Comparison of ENCODE assay signal across 8 cellular contexts in genomic region chr17:48816774-48817590, GRCh38. TPM values are rescaled to one million over a fixed set of nuclear protein-coding genes. Genes with fewer than 3 reads are reported as not detected.
DNase-seq lines count a peak whose midpoint lies in the region; ATAC-seq, FAIRE-seq and TF ChIP-seq lines count a peak whose summit lies in the region.

TTLL6 (minus strand) TSS chr17:48817229; CDS start chr17:48817072, 157 bp downstream.

- no peak within 1 kb of the TSS for H3K27ac Mint-ChIP-seq in activated T-helper 1 cell treated with anti-CD3 and anti-CD28 coated beads, Interleukin-12 subunit alpha, Interleukin-12 subunit beta, Interleukin-2, Interleukin-4 antibody, amounts not matched to agents 30 ng/mL and 10 ng/mL and 1 ng/mL, durations not matched to agents 14 hours and 24 hours and 36 hours
- H3K27ac Mint-ChIP-seq in natural killer cell, result peak within 1 kb of the TSS in 1 of 2 donors; percentile 53
- H3K27ac Mint-ChIP-seq in stimulated activated naive B cell treated with anti-CD40 and anti-IgM and Interleukin-4, amounts not matched to agents 10 μg/mL and 1 μg/mL and 100 μg/mL, for 72 hours, result no peak within 1 kb of the TSS

- H3K9me3 ChIP-seq in Panc1 (ENCODE audit: control insufficient read depth, insufficient read depth, low read depth, low read length), result no peaks in the 10 kb centered on the region

- TF ChIP-seq RAD21 in Ishikawa (IDR thresholded peaks at IDR 0.05; ENCODE audit: low read depth), result no peak

- CTCF ChIA-PET in Panc1 (lab: Charles Lee), result interaction anchor here (0.6 to 8.9 kb wide), 4 partner anchors 13 to 136 kb away, joined by 3 to 111 read pairs (median 6); no protein-coding TSS in a partner anchor

- TF ChIP-seq EP300 in Ishikawa (IDR thresholded peaks at IDR 0.05; ENCODE audit: borderline replicate concordance), result no peak

- peaks cover 8% of the 10 kb centered on the region; the same call in 1 of the 2 replicates for H3K27me3 ChIP-seq in Panc1 (ENCODE audit: control insufficient read depth, insufficient read depth, low read length)

- peaks cover 18% of the 10 kb centered on the region for H3K4me1 Mint-ChIP-seq in activated T-helper 1 cell treated with anti-CD3 and anti-CD28 coated beads, Interleukin-12 subunit alpha, Interleukin-12 subunit beta, Interleukin-2, Interleukin-4 antibody, amounts not matched to agents 30 ng/mL and 10 ng/mL and 1 ng/mL, durations not matched to agents 14 hours and 24 hours and 36 hours (ENCODE audit: low read depth)
- peaks cover 10% of the 10 kb centered on the region in 2 donors for H3K4me1 Mint-ChIP-seq in natural killer cell
- H3K4me1 Mint-ChIP-seq in stimulated activated naive B cell treated with anti-CD40 and anti-IgM and Interleukin-4, amounts not matched to agents 10 μg/mL and 1 μg/mL and 100 μg/mL, for 72 hours, result peaks cover 13 to 21% of the 10 kb centered on the region in 2 donors

- no peaks in the 10 kb centered on the region for H3K36me3 Mint-ChIP-seq in activated T-helper 1 cell treated with anti-CD3 and anti-CD28 coated beads, Interleukin-12 subunit alpha, Interleukin-12 subunit beta, Interleukin-2, Interleukin-4 antibody, amounts not matched to agents 30 ng/mL and 10 ng/mL and 1 ng/mL, durations not matched to agents 14 hours and 24 hours and 36 hours (ENCODE audit: low read depth)
- H3K36me3 Mint-ChIP-seq in natural killer cell, result no peaks in the 10 kb centered on the region
- H3K36me3 Mint-ChIP-seq in stimulated activated naive B cell treated with anti-CD40 and anti-IgM and Interleukin-4, amounts not matched to agents 10 μg/mL and 1 μg/mL and 100 μg/mL, for 72 hours, result no peaks in the 10 kb centered on the region

- peaks cover 16% of the 10 kb centered on the region for H3K4me1 ChIP-seq in Panc1 (ENCODE audit: control insufficient read depth, insufficient read depth, low read length)

- TF ChIP-seq CTCF in Panc1 (IDR thresholded peaks at IDR 0.05) (no peak), natural killer cell (IDR thresholded peaks at IDR 0.05) (no peak)

- no peaks in the 10 kb centered on the region for H3K9me3 Mint-ChIP-seq in activated T-helper 1 cell treated with anti-CD3 and anti-CD28 coated beads, Interleukin-12 subunit alpha, Interleukin-12 subunit beta, Interleukin-2, Interleukin-4 antibody, amounts not matched to agents 30 ng/mL and 10 ng/mL and 1 ng/mL, durations not matched to agents 14 hours and 24 hours and 36 hours
- H3K9me3 Mint-ChIP-seq in natural killer cell, result no peaks in the 10 kb centered on the region
- H3K9me3 Mint-ChIP-seq in stimulated activated naive B cell treated with anti-CD40 and anti-IgM and Interleukin-4, amounts not matched to agents 10 μg/mL and 1 μg/mL and 100 μg/mL, for 72 hours, result no peaks in the 10 kb centered on the region

- intact Hi-C loops in Panc1 (cut with micrococcal nuclease; ENCODE audit: unreplicated experiment), result no loop called here
- intact Hi-C loops in activated T-helper 1 cell treated with anti-CD3 and anti-CD28 coated beads, Interleukin-12 subunit alpha, Interleukin-12 subunit beta, Interleukin-2, Interleukin-4 antibody, amounts not matched to agents 30 ng/mL and 10 ng/mL and 1 ng/mL, durations not matched to agents 14 hours and 24 hours and 36 hours (cut with micrococcal nuclease), result loop anchor here (1.0 kb wide), 2 partner anchors 14 to 24 kb away; partner anchors contain the start of gene CALCOCO2
- intact Hi-C loops in natural killer cell (cut with micrococcal nuclease), result loop anchor here (2.0 kb wide), 1 partner anchor 14 kb away; the partner anchor contains the start of gene CALCOCO2

- POLR2A ChIA-PET in Panc1 (lab: Charles Lee), result interaction anchor here (0.6 kb wide), 2 partner anchors 17 to 65 kb away, joined by 8 to 11 read pairs; no protein-coding TSS in a partner anchor

- peak within 1 kb of the TSS; percentile 81 for H3K4me3 Mint-ChIP-seq in activated T-helper 1 cell treated with anti-CD3 and anti-CD28 coated beads, Interleukin-12 subunit alpha, Interleukin-12 subunit beta, Interleukin-2, Interleukin-4 antibody, amounts not matched to agents 30 ng/mL and 10 ng/mL and 1 ng/mL, durations not matched to agents 14 hours and 24 hours and 36 hours
- peak within 1 kb of the TSS; percentile 61 for H3K4me3 Mint-ChIP-seq in natural killer cell
- peak within 1 kb of the TSS; percentile 78 to 79 for H3K4me3 Mint-ChIP-seq in stimulated activated naive B cell treated with anti-CD40 and anti-IgM and Interleukin-4, amounts not matched to agents 10 μg/mL and 1 μg/mL and 100 μg/mL, for 72 hours

- H3K27ac ChIP-seq in Panc1 (ENCODE audit: low read length), result peak within 1 kb of the TSS; percentile 25; the same call in 1 of the 2 replicates

- ATAC-seq in Panc1, result peak; percentile 93
- peak; percentile 96 to 97 (median 97) for ATAC-seq in natural killer cell
- ATAC-seq in stimulated activated naive B cell treated with anti-CD40 and anti-IgM and Interleukin-4, amounts not matched to agents 10 μg/mL and 1 μg/mL and 100 μg/mL, for 72 hours (replicated peaks), result peak; percentile 92

- DNase-seq in ACHN (peak; percentile 94), GM19239 (ENCODE audit: insufficient read length, low spot score) (peak; percentile 72), Panc1 (ENCODE audit: low read depth, low spot score) (no peak), fibroblast of peridontal ligament (ENCODE audit: extremely low read depth) (peak; percentile 12), natural killer cell (peak; percentile 66)
- peak; percentile 81 for DNase-seq in activated T-helper 1 cell treated with anti-CD3 and anti-CD28 coated beads, Interleukin-12 subunit alpha, Interleukin-12 subunit beta, Interleukin-2, Interleukin-4 antibody, amounts not matched to agents 30 ng/mL and 10 ng/mL and 1 ng/mL, durations not matched to agents 14 hours and 24 hours and 36 hours (ENCODE audit: low spot score)
- peak; percentile 33 for DNase-seq in stimulated activated naive B cell treated with anti-CD40 and anti-IgM and Interleukin-4, amounts not matched to agents 10 μg/mL and 1 μg/mL and 100 μg/mL, for 72 hours

- no TSS peak for BruUV-seq in Panc1 (replicated peaks; lab: Mats Ljungman, UMichigan)

- peaks cover 65% of the 10 kb centered on the region for H3K27me3 Mint-ChIP-seq in activated T-helper 1 cell treated with anti-CD3 and anti-CD28 coated beads, Interleukin-12 subunit alpha, Interleukin-12 subunit beta, Interleukin-2, Interleukin-4 antibody, amounts not matched to agents 30 ng/mL and 10 ng/mL and 1 ng/mL, durations not matched to agents 14 hours and 24 hours and 36 hours (ENCODE audit: insufficient read depth)
- H3K27me3 Mint-ChIP-seq in natural killer cell (ENCODE audit: low read depth in 2 of 2), result peaks cover 20 to 25% of the 10 kb centered on the region in 2 donors
- peaks cover 32 to 71% of the 10 kb centered on the region in 2 donors for H3K27me3 Mint-ChIP-seq in stimulated activated naive B cell treated with anti-CD40 and anti-IgM and Interleukin-4, amounts not matched to agents 10 μg/mL and 1 μg/mL and 100 μg/mL, for 72 hours

- peak within 1 kb of the TSS; percentile 47 to 63 for H3K4me3 ChIP-seq in Panc1 (ENCODE audit: low read depth in 2 of 2, low read length in 2 of 2)

- H3K36me3 ChIP-seq in Panc1 (ENCODE audit: control insufficient read depth, insufficient read depth, low read length), result no peaks in the 10 kb centered on the region

- in situ Hi-C loops in ACHN (cut with HindIII; ENCODE audit: low pct_ligation_motif_present, low pct_unique_long_range_greater_than_20kb, low sequenced_read_pairs), result no loop called here
- in situ Hi-C loops in Panc1 (cut with HindIII; ENCODE audit: low pct_unique_long_range_greater_than_20kb, low sequenced_read_pairs), result loop anchor here (10.0 kb wide), 1 partner anchor 68 kb away; no protein-coding TSS in a partner anchor

- peak; percentile 76 for FAIRE-seq in GM19239 (lab: Jason Lieb, UNC)

TF ChIP-seq in Ishikawa, 13 proteins besides CTCF, POLR2A, EP300 and RAD21:
- no peak for TF ChIP-seq ZBTB7A (IDR thresholded peaks at IDR 0.05; ENCODE audit: low read depth)
- TF ChIP-seq EGR1 (IDR thresholded peaks at IDR 0.05), result no peak
- TF ChIP-seq TCF12 (IDR thresholded peaks at IDR 0.05; ENCODE audit: low read depth), result 0 out of 2 replicates have a peak, but pooled peaks have one; percentile 13
- no peak for TF ChIP-seq CEBPB (IDR thresholded peaks at IDR 0.05)
- no peak for TF ChIP-seq CREB1 (IDR thresholded peaks at IDR 0.05; ENCODE audit: low read depth)
- no peak for TF ChIP-seq TEAD4 (IDR thresholded peaks at IDR 0.05)
- no peak for TF ChIP-seq REST (IDR thresholded peaks at IDR 0.05; ENCODE audit: low read depth)
- no peak for TF ChIP-seq YY1 (IDR thresholded peaks at IDR 0.05; ENCODE audit: low read depth)

RNA-seq across cellular contexts. Expression of gene TTLL6, which starts in this region (rescaled TPM):
- 2.5 TPM for total RNA-seq in Panc1 (2021; ENCODE audit: unreplicated experiment)
- 5.2 TPM for polyA plus RNA-seq in Panc1 (2012; ENCODE audit: insufficient read length)
- total RNA-seq in activated T-helper 1 cell treated with anti-CD3 and anti-CD28 coated beads, Interleukin-12 subunit alpha, Interleukin-12 subunit beta, Interleukin-2, Interleukin-4 antibody, amounts not matched to agents 30 ng/mL and 10 ng/mL and 1 ng/mL, durations not matched to agents 14 hours and 24 hours and 36 hours, result not detected in 2 replicates
- not detected for total RNA-seq in natural killer cell

Comparison
In these comparisons a context has a peak if more than half of its experiments do, and no peak if none do; other contexts are left out.
1. Peak in DNase-seq in activated T-helper 1 cell treated with anti-CD3 and anti-CD28 coated beads, Interleukin-12 subunit alpha, Interleukin-12 subunit beta, Interleukin-2, Interleukin-4 antibody, amounts not matched to agents 30 ng/mL and 10 ng/mL and 1 ng/mL, durations not matched to agents 14 hours and 24 hours and 36 hours; RNA of the gene not detected or under 1 TPM.
2. Peak in DNase-seq and ATAC-seq in natural killer cell; RNA of the gene not detected or under 1 TPM.